8 cellular contexts compared by ENCODE assay signal in the genomic region with DNA sequence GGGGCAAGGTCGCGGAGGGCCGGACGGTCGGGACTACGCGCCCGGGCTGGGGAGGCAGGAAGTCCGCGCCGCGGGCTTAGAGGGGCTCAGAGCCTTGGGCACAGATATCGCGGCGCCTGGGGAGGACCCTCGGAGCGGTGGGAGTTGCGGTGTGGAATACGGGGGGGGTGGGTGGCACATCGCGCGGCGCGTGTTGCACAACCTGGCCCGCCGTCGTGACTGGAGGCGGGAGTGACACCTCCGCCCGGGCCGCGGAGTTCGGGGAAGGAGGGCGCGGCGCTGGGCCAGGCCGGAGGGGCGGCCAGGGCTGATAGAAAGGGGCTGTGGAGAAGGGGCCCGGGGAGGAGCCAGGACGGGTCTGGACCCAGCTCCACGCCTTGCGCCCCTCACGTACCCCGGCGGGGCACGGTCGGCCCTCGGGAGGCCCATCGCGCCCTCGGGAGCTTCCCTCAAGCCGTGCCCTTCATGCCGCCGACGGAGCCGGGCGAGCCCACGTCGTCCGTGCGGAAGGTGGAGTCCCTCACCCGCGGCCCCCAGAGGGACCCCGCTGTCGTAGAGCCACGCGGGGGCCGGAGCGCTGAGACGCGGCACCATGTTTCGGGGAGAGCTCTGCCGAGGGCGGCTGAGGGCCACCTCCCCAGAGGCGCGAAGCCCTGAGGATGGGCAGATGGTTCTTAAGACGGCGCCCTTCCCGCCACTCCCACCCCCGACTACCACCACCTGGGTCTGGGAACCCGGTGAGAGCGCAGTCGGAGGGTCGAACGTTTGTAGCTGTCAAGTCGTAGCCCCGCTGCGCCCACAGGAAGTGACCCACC. TPM values are rescaled to one million over a fixed set of nuclear protein-coding genes. Genes with fewer than 3 reads are reported as not detected.
A peak's percentile ranks its signal among the peaks of the same experiment; 100 is the strongest.
DNase-seq lines count a peak whose midpoint lies in the region; ATAC-seq, FAIRE-seq and TF ChIP-seq lines count a peak whose summit lies in the region.

No MANE protein-coding gene starts in this region.

- peak overlapping the region; percentile 89 for H3K4me3 Mint-ChIP-seq in activated B cell treated with CpG ODN at 0.5 μM for 24 hours
- peak overlapping the region; percentile 96 for H3K4me3 Mint-ChIP-seq in natural killer cell

- peaks cover 15% of the 10 kb centered on the region for H3K79me2 ChIP-seq in endothelial cell of umbilical vein (ENCODE audit: control insufficient read depth, insufficient read depth, low read length)

- BruUV-seq in endothelial cell of umbilical vein (replicated peaks; lab: Mats Ljungman, UMichigan): no TSS peak

- no peak for FAIRE-seq in endothelial cell of umbilical vein (lab: Jason Lieb, UNC)

- TF ChIP-seq POLR2A in endothelial cell of umbilical vein (IDR thresholded peaks at IDR 0.05; ENCODE audit: low read depth, low read length) (no peak), vagina (IDR thresholded peaks at IDR 0.05) (no peak)

- dilution Hi-C loops in endothelial cell of umbilical vein (cut with MboI; ENCODE audit: extremely low pct_ligation_motif_present, low sequenced_read_pairs): no loop called here

- DNase-seq in CD1c-positive myeloid dendritic cell (ENCODE audit: extremely low spot score) (peak; percentile 67), HEK293T (ENCODE audit: extremely low spot score) (peak; percentile 38), activated B cell treated with CpG ODN at 0.5 μM for 24 hours (peak; percentile 50), endothelial cell of umbilical vein (ENCODE audit: low read depth, low spot score) (no peak), natural killer cell (peak; percentile 35), vagina (ENCODE audit: extremely low spot score in 2 of 2) (no peak), cerebellar nuclear complex (lab: John Stamatoyannopoulos, UW) (no peak), NCI-H2171 (lab: John Stamatoyannopoulos, UW) (no peak)

- TF ChIP-seq CTCF in activated B cell treated with CpG ODN at 0.5 μM for 24 hours (IDR thresholded peaks at IDR 0.05): no peak
- TF ChIP-seq CTCF in endothelial cell of umbilical vein (IDR thresholded peaks at IDR 0.05; ENCODE audit: extremely low read depth in 1 of 2, insufficient read depth in 1 of 2, low read depth in 1 of 2, low read length in 2 of 2): no peak
- TF ChIP-seq CTCF in natural killer cell (IDR thresholded peaks at IDR 0.05): no peak
- no peak for TF ChIP-seq CTCF in vagina (IDR thresholded peaks at IDR 0.05)

- H3K27ac Mint-ChIP-seq in activated B cell treated with CpG ODN at 0.5 μM for 24 hours: no peak overlapping the region
- H3K27ac Mint-ChIP-seq in natural killer cell: peak overlapping the region; percentile 83 to 91

- peak overlapping the region; percentile 95 for H2AFZ ChIP-seq in endothelial cell of umbilical vein (ENCODE audit: low read depth, low read length)

- POLR2A ChIA-PET in HEK293T (lab: Yijun Ruan, JAX) (no interaction called here), activated B cell treated with CpG ODN at 0.5 μM for 24 hours (lab: Charles Lee) (interaction anchor here (0.9 to 1.2 kb wide), 4 partner anchors 12 to 416 kb away, joined by 3 to 4 read pairs (median 3); no protein-coding TSS in a partner anchor), endothelial cell of umbilical vein (lab: Charles Lee) (no interaction called here)

- H3K9me3 Mint-ChIP-seq in activated B cell treated with CpG ODN at 0.5 μM for 24 hours (no peaks in the 10 kb centered on the region), natural killer cell (no peaks in the 10 kb centered on the region)

- H3K4me3 ChIP-seq in endothelial cell of umbilical vein (replicated peaks in 1 of 3; ENCODE audit: insufficient read depth in 1 of 3, low read depth in 1 of 3, low read length in 3 of 3): peak overlapping the region; percentile 62 to 65 (median 64)
- H3K4me3 ChIP-seq in vagina: peak overlapping the region; percentile 85 to 91

- H3K9me3 ChIP-seq in endothelial cell of umbilical vein (replicated peaks; ENCODE audit: control insufficient read depth, insufficient read depth, low read length) (no peaks in the 10 kb centered on the region), vagina (no peaks in the 10 kb centered on the region)

- intact Hi-C loops in activated B cell treated with CpG ODN at 0.5 μM for 24 hours (cut with micrococcal nuclease): loop anchor here (2.0 to 10.0 kb wide), 3 partner anchors 73 to 989 kb away; partner anchors contain the start of genes BCL2L13, HDHD5 and PEX26
- intact Hi-C loops in endothelial cell of umbilical vein (cut with micrococcal nuclease): no loop called here
- intact Hi-C loops in natural killer cell (cut with micrococcal nuclease): loop anchor here (10.0 kb wide), 1 partner anchor 689 kb away; the partner anchor contains the start of gene BID
- intact Hi-C loops in vagina (cut with DNase I): loop anchor here (5.0 kb wide), 1 partner anchor 82 kb away; no protein-coding TSS in a partner anchor

- no peaks in the 10 kb centered on the region for H3K36me3 ChIP-seq in endothelial cell of umbilical vein (ENCODE audit: control insufficient read depth in 2 of 2, extremely low read depth in 1 of 2, insufficient read depth in 2 of 2, low read length in 2 of 2)
- no peaks in the 10 kb centered on the region for H3K36me3 ChIP-seq in vagina

- H3K27ac ChIP-seq in endothelial cell of umbilical vein (ENCODE audit: insufficient read depth, low read depth, low read length): peak overlapping the region; percentile 52
- peak overlapping the region; percentile 65 for H3K27ac ChIP-seq in vagina

- H3K4me1 Mint-ChIP-seq in activated B cell treated with CpG ODN at 0.5 μM for 24 hours (peaks cover 40% of the 10 kb centered on the region), natural killer cell (peaks cover 29 to 49% of the 10 kb centered on the region in 2 donors)

- no peaks in the 10 kb centered on the region for H3K27me3 Mint-ChIP-seq in activated B cell treated with CpG ODN at 0.5 μM for 24 hours
- H3K27me3 Mint-ChIP-seq in natural killer cell (ENCODE audit: low read depth in 2 of 2): peaks cover 0 to 3% of the 10 kb centered on the region in 2 donors

- H3K27me3 ChIP-seq in endothelial cell of umbilical vein (ENCODE audit: control insufficient read depth in 2 of 2, insufficient read depth in 2 of 2, low read length in 2 of 2) (no peaks in the 10 kb centered on the region), vagina (no peaks in the 10 kb centered on the region)

- H3K36me3 Mint-ChIP-seq in activated B cell treated with CpG ODN at 0.5 μM for 24 hours (ENCODE audit: low read depth) (no peaks in the 10 kb centered on the region), natural killer cell (no peaks in the 10 kb centered on the region)

- H4K20me1 ChIP-seq in endothelial cell of umbilical vein (replicated peaks; ENCODE audit: control insufficient read depth, extremely low read depth, insufficient read depth, low read length): peaks cover 2% of the 10 kb centered on the region

- no peaks in the 10 kb centered on the region for H3K9me1 ChIP-seq in endothelial cell of umbilical vein (replicated peaks; ENCODE audit: control insufficient read depth, extremely low read depth, insufficient read depth, low read length)

- ATAC-seq in activated B cell treated with CpG ODN at 0.5 μM for 24 hours (ENCODE audit: low read depth): peak; percentile 5
- peak; percentile 25 to 34 (median 28) for ATAC-seq in natural killer cell

- peak overlapping the region; percentile 84 for H3K9ac ChIP-seq in endothelial cell of umbilical vein (replicated peaks; ENCODE audit: extremely low read depth, insufficient read depth, low read length)

- H3K4me2 ChIP-seq in endothelial cell of umbilical vein (ENCODE audit: insufficient read depth, low read length): peak overlapping the region; percentile 65

- H3K4me1 ChIP-seq in endothelial cell of umbilical vein (ENCODE audit: control insufficient read depth, extremely low read depth, insufficient read depth, low read length): peaks cover 18% of the 10 kb centered on the region
- peaks cover 27% of the 10 kb centered on the region for H3K4me1 ChIP-seq in vagina

- CTCF ChIA-PET in HEK293T (lab: Yijun Ruan, JAX): no interaction called here
- CTCF ChIA-PET in activated B cell treated with CpG ODN at 0.5 μM for 24 hours (lab: Charles Lee): no interaction called here
- CTCF ChIA-PET in endothelial cell of umbilical vein (lab: Charles Lee): interaction anchor here (1.0 to 3.0 kb wide), 4 partner anchors 9 to 416 kb away, joined by 3 to 16 read pairs (median 6); no protein-coding TSS in a partner anchor

TF ChIP-seq in HEK293T, 16 proteins besides CTCF, POLR2A, EP300 and RAD21:
- TF ChIP-seq TARDBP (IDR thresholded peaks at IDR 0.05): no peak
- TF ChIP-seq L3MBTL2 (conservative IDR thresholded peaks at IDR 0.05): peak; percentile 68
- TF ChIP-seq ELF4 (IDR thresholded peaks at IDR 0.05): no peak
- no peak for TF ChIP-seq ZNF384 (IDR thresholded peaks at IDR 0.05)
- no peak for TF ChIP-seq NFRKB (IDR thresholded peaks at IDR 0.05)

TF ChIP-seq in endothelial cell of umbilical vein, 7 proteins besides CTCF, POLR2A, EP300 and RAD21:
- no peak for TF ChIP-seq POLR2AphosphoS5 (IDR thresholded peaks at IDR 0.05; ENCODE audit: insufficient read depth, low read depth, low read length)
- TF ChIP-seq FOS (IDR thresholded peaks at IDR 0.05; ENCODE audit: borderline replicate concordance, insufficient read depth, low read length): no peak

RNA-seq across cellular contexts. Expression of gene IL17RA, which starts 0.7 kb away (rescaled TPM):
- total RNA-seq in activated B cell treated with CpG ODN at 0.5 μM for 24 hours: 15.7 and 18.1 TPM in 2 replicates
- total RNA-seq in endothelial cell of umbilical vein: 13.0 and 19.0 TPM in 2 replicates
- polyA plus RNA-seq in endothelial cell of umbilical vein: 19.3 and 22.9 TPM in 2 replicates
- polyA plus RNA-seq in endothelial cell of umbilical vein (2011; cell fraction: cytosol; rRNA removed): 8.5 and 9.0 TPM in 2 replicates
- 10.6 and 12.9 TPM in 2 replicates for polyA plus RNA-seq in endothelial cell of umbilical vein (2011; cell fraction: nucleus; rRNA removed)
- 8.7 and 9.2 TPM in 2 replicates for polyA plus RNA-seq in endothelial cell of umbilical vein (2012)
- polyA minus RNA-seq in endothelial cell of umbilical vein: 12.7 and 36.1 TPM in 2 replicates
- polyA minus RNA-seq in endothelial cell of umbilical vein (2011; cell fraction: cytosol; rRNA and poly(A)+ RNA removed): 2.5 TPM
- polyA minus RNA-seq in endothelial cell of umbilical vein (2011; cell fraction: nucleus; rRNA and poly(A)+ RNA removed): 6.5 and 6.6 TPM in 2 replicates
- 10 to 100 TPM; 22.1 to 42.6 (median 28.7) TPM for total RNA-seq in natural killer cell
- 13.3 TPM for total RNA-seq in vagina

RNA-seq across cellular contexts. Expression of gene TMEM121B, which starts 35.7 kb away (rescaled TPM):
- 0.16 and 0.17 TPM in 2 replicates for total RNA-seq in activated B cell treated with CpG ODN at 0.5 μM for 24 hours
- total RNA-seq in endothelial cell of umbilical vein: 0.33 and 0.37 TPM in 2 replicates
- polyA plus RNA-seq in endothelial cell of umbilical vein: 0.18 and 0.21 TPM in 2 replicates
- 0.08 and 0.17 TPM in 2 replicates for polyA plus RNA-seq in endothelial cell of umbilical vein (2011; cell fraction: cytosol; rRNA removed)
- 0.13 and 0.20 TPM in 2 replicates for polyA plus RNA-seq in endothelial cell of umbilical vein (2011; cell fraction: nucleus; rRNA removed)
- 0.28 and 0.53 TPM in 2 replicates for polyA plus RNA-seq in endothelial cell of umbilical vein (2012)
- 0.13 and 0.41 TPM in 2 replicates for polyA minus RNA-seq in endothelial cell of umbilical vein
- polyA minus RNA-seq in endothelial cell of umbilical vein (2011; cell fraction: cytosol; rRNA and poly(A)+ RNA removed): not detected
- 0.24 TPM in 1 of 2 replicates, not detected in the other for polyA minus RNA-seq in endothelial cell of umbilical vein (2011; cell fraction: nucleus; rRNA and poly(A)+ RNA removed)
- under 1 TPM in 2 of 3 donors, not detected in 1; 0.18 to 0.35 TPM for total RNA-seq in natural killer cell
- not detected for total RNA-seq in vagina

Comparison
In these comparisons a context has a peak if more than half of its experiments do, and no peak if none do; other contexts are left out.
1. DNase-seq: peak in CD1c-positive myeloid dendritic cell (single experiment), HEK293T (single experiment), activated B cell treated with CpG ODN at 0.5 μM for 24 hours (single experiment) and natural killer cell (single experiment); none in endothelial cell of umbilical vein (single experiment), vagina (0 of 2), cerebellar nuclear complex (0 of 2) and NCI-H2171 (single experiment).